12 cellular contexts compared by ENCODE assay signal in the genomic region with DNA sequence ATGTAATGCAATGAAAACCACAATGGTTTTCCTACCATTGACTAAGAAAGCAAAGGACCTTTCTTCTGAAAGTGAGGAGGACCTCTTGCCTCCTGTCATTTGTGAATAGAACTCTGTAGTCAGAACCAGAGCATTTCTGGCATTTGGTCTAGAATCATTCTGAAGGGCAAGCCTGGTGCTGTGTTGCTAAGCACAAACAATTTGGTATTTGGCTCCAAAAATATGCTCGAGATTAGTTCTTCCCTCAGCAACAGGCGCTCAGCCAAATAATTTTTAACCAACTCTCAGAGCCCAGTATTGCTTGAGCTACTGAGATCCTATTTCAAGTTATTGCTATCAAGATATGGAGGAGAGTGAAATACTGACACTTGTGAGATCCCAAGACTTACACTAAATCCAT.
DNase-seq lines count a peak whose midpoint lies in the region; ATAC-seq and TF ChIP-seq lines count a peak whose summit lies in the region.
"Had no signal": no experiment of that assay in that cellular context is flagged by ENCODE, and none has a peak within 500 bp of the region (broad histone marks: within the 10 kb centered on the region; RNA-seq: fewer than 3 reads in every experiment).

No MANE protein-coding gene starts in this region.

- no peaks in the 10 kb centered on the region for H3K4me1 Mint-ChIP-seq in progenitor cell of endocrine pancreas (ENCODE audit: low read depth)
- H3K4me1 Mint-ChIP-seq: naive thymus-derived CD4-positive, alpha-beta T cell had no signal

- H3K27ac ChIP-seq in body of pancreas (peak overlapping the region in 1 of 4 donors; percentile 19), gastrocnemius medialis (no peak overlapping the region)
- H3K27ac ChIP-seq: epithelial cell of prostate, SJSA1 had no signal

- H3K9me3 Mint-ChIP-seq in progenitor cell of endocrine pancreas (ENCODE audit: low read depth), result no peaks in the 10 kb centered on the region

- TF ChIP-seq CTCF in body of pancreas (IDR thresholded peaks at IDR 0.05), result no peak
- no peak for TF ChIP-seq CTCF in progenitor cell of endocrine pancreas (IDR thresholded peaks at IDR 0.05; ENCODE audit: unreplicated experiment)
- TF ChIP-seq CTCF in gastrocnemius medialis (IDR thresholded peaks at IDR 0.05 in 4 of 5, conservative IDR thresholded peaks at IDR 0.05 in 1 of 5), result no peak

- H3K4me1 ChIP-seq in body of pancreas, result no peaks in the 10 kb centered on the region
- no peaks in the 10 kb centered on the region for H3K4me1 ChIP-seq in gastrocnemius medialis
- H3K4me1 ChIP-seq: SJSA1 had no signal

- intact Hi-C loops in body of pancreas (cut with DNase I) (no loop called here), left cardiac atrium (cut with DNase I) (no loop called here), gastrocnemius medialis (cut with DNase I; ENCODE audit: low total_unique reads) (no loop called here)

- ATAC-seq in body of pancreas (peak; percentile 40), left cardiac atrium (peak; percentile 88 to 92), gastrocnemius medialis (no peak)
- ATAC-seq: naive thymus-derived CD4-positive, alpha-beta T cell had no signal

- H3K36me3 Mint-ChIP-seq in progenitor cell of endocrine pancreas (ENCODE audit: insufficient read depth), result no peaks in the 10 kb centered on the region
- H3K36me3 Mint-ChIP-seq: naive thymus-derived CD4-positive, alpha-beta T cell had no signal

- in situ Hi-C loops in gastrocnemius medialis (cut with MboI; ENCODE audit: low sequenced_read_pairs in 4 of 4), result no loop called here

- no peaks in the 10 kb centered on the region for H3K36me3 ChIP-seq in body of pancreas (replicated peaks in 1 of 2; ENCODE audit: insufficient read depth in 1 of 2, low read depth in 2 of 2)
- H3K36me3 ChIP-seq in gastrocnemius medialis, result no peaks in the 10 kb centered on the region
- H3K36me3 ChIP-seq: SJSA1 had no signal

- no peak overlapping the region for H3K27ac Mint-ChIP-seq in progenitor cell of endocrine pancreas
- H3K27ac Mint-ChIP-seq: naive thymus-derived CD4-positive, alpha-beta T cell had no signal

- H3K27me3 ChIP-seq in body of pancreas (no peaks in the 10 kb centered on the region), gastrocnemius medialis (no peaks in the 10 kb centered on the region)

- H3K9me3 ChIP-seq in body of pancreas (no peaks in the 10 kb centered on the region), gastrocnemius medialis (no peaks in the 10 kb centered on the region)
- H3K9me3 ChIP-seq: SJSA1 had no signal

- H3K27me3 Mint-ChIP-seq in progenitor cell of endocrine pancreas, result no peaks in the 10 kb centered on the region

- H3K4me3 ChIP-seq in body of pancreas, result no peak overlapping the region
- H3K4me3 ChIP-seq in gastrocnemius medialis, result no peak overlapping the region
- H3K4me3 ChIP-seq: SJSA1 had no signal

- 22 to 24% methylated on average over 2 of the region's 2 CpGs for WGBS in body of pancreas, 2 donors

- DNase-seq in HT1080 (ENCODE audit: low read depth) (peak; percentile 11), body of pancreas (peak in 3 of 4 donors; percentile 7 to 16 (median 12)), left cardiac atrium (no peak), stromal cell of bone marrow (ENCODE audit: low read depth) (peak; percentile 74), progenitor cell of endocrine pancreas (ENCODE audit: low spot score, unreplicated experiment) (no peak), gastrocnemius medialis (no peak), retina (no peak)
- DNase-seq in activated CD8-positive, alpha-beta memory T cell treated with anti-CD3 and anti-CD28 coated beads, Interleukin-2, amount 50 U/mL, for 48 hours, result no peak
- DNase-seq: naive thymus-derived CD4-positive, alpha-beta T cell; NCI-H187 had no signal

- no peak for TF ChIP-seq POLR2A in body of pancreas (IDR thresholded peaks at IDR 0.05)
- TF ChIP-seq POLR2A in gastrocnemius medialis (IDR thresholded peaks at IDR 0.05), result no peak

- H3K4me3 Mint-ChIP-seq in progenitor cell of endocrine pancreas (ENCODE audit: low read depth), result no peak overlapping the region
- H3K4me3 Mint-ChIP-seq: naive thymus-derived CD4-positive, alpha-beta T cell had no signal

Comparison
In these comparisons a context has a peak if more than half of its experiments do, and no peak if none do; other contexts are left out.
1. DNase-seq: peak in HT1080 (single experiment), body of pancreas (3 of 4) and stromal cell of bone marrow (single experiment); none in left cardiac atrium (single experiment), progenitor cell of endocrine pancreas (single experiment), gastrocnemius medialis (0 of 2), retina (single experiment) and activated CD8-positive, alpha-beta memory T cell treated with anti-CD3 and anti-CD28 coated beads, Interleukin-2, amount 50 U/mL, for 48 hours (single experiment).
2. ATAC-seq: peak in body of pancreas (single experiment) and left cardiac atrium (2 of 2); none in gastrocnemius medialis (0 of 2).